15 cellular contexts compared by ENCODE assay signal in genomic region chr7:120961638-120962173, GRCh38. TPM values are rescaled to one million over a fixed set of nuclear protein-coding genes. Genes with fewer than 3 reads are reported as not detected.
DNase-seq lines count a peak whose midpoint lies in the region; ATAC-seq and TF ChIP-seq lines count a peak whose summit lies in the region.
"Had no signal": no experiment of that assay in that cellular context is flagged by ENCODE, and none has a peak within 500 bp of the region (broad histone marks: within the 10 kb centered on the region; RNA-seq: fewer than 3 reads in every experiment).

No MANE protein-coding gene starts in this region.

- H3K9me3 Mint-ChIP-seq in activated CD4-positive, alpha-beta T cell treated with anti-CD3 and anti-CD28 coated beads for 36 hours (ENCODE audit: low read depth): no peaks in the 10 kb centered on the region
- H3K9me3 Mint-ChIP-seq in stimulated activated effector memory CD8-positive, alpha-beta T cell treated with anti-CD3 and anti-CD28 coated beads, Interleukin-12 subunit alpha, Interleukin-12 subunit beta, amount 100 ng/mL, for 72 hours: no peaks in the 10 kb centered on the region

- intact Hi-C loops in activated CD4-positive, alpha-beta T cell treated with anti-CD3 and anti-CD28 coated beads for 36 hours (cut with DNase I, micrococcal nuclease): no loop called here
- intact Hi-C loops in spleen (cut with DNase I; ENCODE audit: low total_unique reads): no loop called here

- H3K36me3 Mint-ChIP-seq in activated CD4-positive, alpha-beta T cell treated with anti-CD3 and anti-CD28 coated beads for 36 hours (ENCODE audit: low read depth): peaks cover 20% of the 10 kb centered on the region
- H3K36me3 Mint-ChIP-seq in stimulated activated effector memory CD8-positive, alpha-beta T cell treated with anti-CD3 and anti-CD28 coated beads, Interleukin-12 subunit alpha, Interleukin-12 subunit beta, amount 100 ng/mL, for 72 hours: peaks cover 86% of the 10 kb centered on the region

- H3K9me3 ChIP-seq in spleen: no peaks in the 10 kb centered on the region

- H3K36me3 ChIP-seq in spleen: peaks cover 0 to 72% (median 32%) of the 10 kb centered on the region in 6 donors

- peaks cover 14% of the 10 kb centered on the region for H3K4me1 Mint-ChIP-seq in activated CD4-positive, alpha-beta T cell treated with anti-CD3 and anti-CD28 coated beads for 36 hours
- peaks cover 29% of the 10 kb centered on the region for H3K4me1 Mint-ChIP-seq in stimulated activated effector memory CD8-positive, alpha-beta T cell treated with anti-CD3 and anti-CD28 coated beads, Interleukin-12 subunit alpha, Interleukin-12 subunit beta, amount 100 ng/mL, for 72 hours

- H3K4me3 Mint-ChIP-seq in activated CD4-positive, alpha-beta T cell treated with anti-CD3 and anti-CD28 coated beads for 36 hours: no peak overlapping the region
- H3K4me3 Mint-ChIP-seq in stimulated activated effector memory CD8-positive, alpha-beta T cell treated with anti-CD3 and anti-CD28 coated beads, Interleukin-12 subunit alpha, Interleukin-12 subunit beta, amount 100 ng/mL, for 72 hours: no peak overlapping the region

- WGBS in spleen, 5 donors: 79 to 90% (median 84%) methylated on average over 1 of the region's 1 CpG

- TF ChIP-seq CTCF in spleen (IDR thresholded peaks at IDR 0.05 in 8 of 11, conservative IDR thresholded peaks at IDR 0.05 in 3 of 11): no peak

- no peaks in the 10 kb centered on the region for H3K27me3 Mint-ChIP-seq in activated CD4-positive, alpha-beta T cell treated with anti-CD3 and anti-CD28 coated beads for 36 hours

- POLR2A ChIA-PET in activated CD4-positive, alpha-beta T cell treated with anti-CD3 and anti-CD28 coated beads for 36 hours (lab: Charles Lee): interaction anchor here (1.5 kb wide), 1 partner anchor 11 kb away, joined by 5 read pairs; the partner anchor contains the start of gene ING3

- no peak for DNase-seq in activated CD4-positive, alpha-beta T cell treated with anti-CD3 and anti-CD28 coated beads for 36 hours
- DNase-seq in activated CD4-positive, alpha-beta T cell treated with anti-CD3 and anti-CD28 coated beads, Interleukin-2, amount 50 U/mL, for 1 hour: no peak
- DNase-seq in NCI-H82 (lab: John Stamatoyannopoulos, UW) (peak; percentile 76), fibroblast of peridontal ligament (ENCODE audit: extremely low read depth) (peak; percentile 35), spleen (no peak), NCI-H2171 treated with DMSO at 0.1 percent for 48 hours (lab: John Stamatoyannopoulos, UW) (no peak)
- no peak for DNase-seq in stimulated activated effector memory CD8-positive, alpha-beta T cell treated with anti-CD3 and anti-CD28 coated beads, Interleukin-12 subunit alpha, Interleukin-12 subunit beta, amount 100 ng/mL, for 72 hours (ENCODE audit: low spot score in 2 of 2)
- DNase-seq: KBM-7, NCI-H1417 treated with DMSO at 0.1 percent for 48 hours, NCI-H2029, NCI-H2171, NCI-H748 treated with DMSO at 0.1 percent for 48 hours had no signal

- ATAC-seq in activated CD4-positive, alpha-beta T cell treated with anti-CD3 and anti-CD28 coated beads for 36 hours: no peak
- no peak for ATAC-seq in stimulated activated effector memory CD8-positive, alpha-beta T cell treated with anti-CD3 and anti-CD28 coated beads, Interleukin-12 subunit alpha, Interleukin-12 subunit beta, amount 100 ng/mL, for 72 hours
- ATAC-seq in HG02970 (IDR thresholded peaks at IDR 0.05; ENCODE audit: low FRiP score, unreplicated experiment): no peak
- ATAC-seq: Panc1 had no signal

- no peaks in the 10 kb centered on the region for H3K27me3 ChIP-seq in spleen (replicated peaks in 1 of 7)

- peak overlapping the region in 2 of 8 donors; percentile 35 to 44 for H3K27ac ChIP-seq in spleen
- H3K27ac ChIP-seq: 22Rv1 had no signal

- no peak for TF ChIP-seq POLR2A in spleen (IDR thresholded peaks at IDR 0.05)

- CTCF ChIA-PET in activated CD4-positive, alpha-beta T cell treated with anti-CD3 and anti-CD28 coated beads for 36 hours (lab: Charles Lee): interaction anchor here (1.4 to 2.6 kb wide), 2 partner anchors 25 to 146 kb away, joined by 5 to 9 read pairs; no protein-coding TSS in a partner anchor

- H3K4me3 ChIP-seq in spleen: no peak overlapping the region

- peaks cover 0 to 23% (median 12%) of the 10 kb centered on the region in 6 donors for H3K4me1 ChIP-seq in spleen

- H3K27ac Mint-ChIP-seq in activated CD4-positive, alpha-beta T cell treated with anti-CD3 and anti-CD28 coated beads for 36 hours: peak overlapping the region; percentile 14
- peak overlapping the region; percentile 32 for H3K27ac Mint-ChIP-seq in stimulated activated effector memory CD8-positive, alpha-beta T cell treated with anti-CD3 and anti-CD28 coated beads, Interleukin-12 subunit alpha, Interleukin-12 subunit beta, amount 100 ng/mL, for 72 hours

RNA-seq across cellular contexts. Expression of gene ING3, which starts 11.1 kb away (rescaled TPM):
- total RNA-seq in activated CD4-positive, alpha-beta T cell treated with anti-CD3 and anti-CD28 coated beads for 36 hours: 10 to 100 TPM; 23.4 to 26.5 TPM
- 10 to 100 TPM; 21.7 to 40.9 (median 31.9) TPM for total RNA-seq in spleen
- polyA plus RNA-seq in spleen: 10 to 100 TPM; 10.2 to 16.9 (median 10.6) TPM

RNA-seq across cellular contexts. Expression of gene CPED1, which starts 26.8 kb away (rescaled TPM):
- total RNA-seq in activated CD4-positive, alpha-beta T cell treated with anti-CD3 and anti-CD28 coated beads for 36 hours: not detected
- total RNA-seq in spleen: 10 to 100 TPM; 32.3 to 81.6 (median 49.5) TPM
- polyA plus RNA-seq in spleen: 1 to 10 TPM; 1.5 to 3.0 (median 2.8) TPM

Comparison
In these comparisons a context has a peak if more than half of its experiments do, and no peak if none do; other contexts are left out.
1. DNase-seq: peak in NCI-H82 (single experiment) and fibroblast of peridontal ligament (single experiment); none in activated CD4-positive, alpha-beta T cell treated with anti-CD3 and anti-CD28 coated beads for 36 hours (single experiment), activated CD4-positive, alpha-beta T cell treated with anti-CD3 and anti-CD28 coated beads, Interleukin-2, amount 50 U/mL, for 1 hour (single experiment), stimulated activated effector memory CD8-positive, alpha-beta T cell treated with anti-CD3 and anti-CD28 coated beads, Interleukin-12 subunit alpha, Interleukin-12 subunit beta, amount 100 ng/mL, for 72 hours (0 of 2), spleen (single experiment) and NCI-H2171 treated with DMSO at 0.1 percent for 48 hours (single experiment).
2. RNA of gene CPED1, which starts 26.8 kb away (total RNA-seq): 32.3 to 81.6 TPM in spleen; not detected in activated CD4-positive, alpha-beta T cell treated with anti-CD3 and anti-CD28 coated beads for 36 hours; every median in the first group is over 10 times any median in the second.